15 cellular contexts compared by ENCODE assay signal in the genomic region with DNA sequence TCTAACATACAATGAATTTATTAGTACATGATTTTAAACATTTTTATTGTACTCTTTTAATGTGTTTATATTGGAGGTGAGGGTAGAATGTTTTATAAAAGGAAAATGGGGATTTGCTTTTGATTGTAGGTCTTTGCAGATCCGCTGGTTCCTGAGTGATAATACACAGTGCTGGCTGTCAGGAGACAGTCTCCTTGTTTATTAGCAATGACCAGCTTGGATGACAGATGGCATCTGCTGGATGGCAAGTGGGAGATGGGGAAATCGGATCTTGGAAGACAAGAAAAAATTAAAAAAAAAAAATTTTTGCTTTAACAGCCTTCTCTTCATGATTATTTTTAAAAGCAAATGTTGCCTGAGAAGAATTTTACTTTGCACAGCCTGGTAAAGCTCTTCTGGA. TPM values are rescaled to one million over a fixed set of nuclear protein-coding genes. Genes with fewer than 3 reads are reported as not detected.
DNase-seq lines count a peak whose midpoint lies in the region; ATAC-seq and TF ChIP-seq lines count a peak whose summit lies in the region.
"Had no signal": no experiment of that assay in that cellular context is flagged by ENCODE, and none has a peak within 500 bp of the region (broad histone marks: within the 10 kb centered on the region; RNA-seq: fewer than 3 reads in every experiment).

No MANE protein-coding gene starts in this region.

- H3K4me3 Mint-ChIP-seq in CD4-positive, alpha-beta T cell, result no peak overlapping the region
- H3K4me3 Mint-ChIP-seq in osteocyte (ENCODE audit: unreplicated experiment), result no peak overlapping the region
- H3K4me3 Mint-ChIP-seq in activated T-helper 1 cell treated with anti-CD3 and anti-CD28 coated beads, Interleukin-12 subunit alpha, Interleukin-12 subunit beta, Interleukin-2, Interleukin-4 antibody, amounts not matched to agents 30 ng/mL and 10 ng/mL and 1 ng/mL, durations not matched to agents 14 hours and 24 hours and 36 hours, result no peak overlapping the region
- H3K4me3 Mint-ChIP-seq: H9, T-cell had no signal

- H3K4me3 ChIP-seq in MG63, result no peak overlapping the region
- H3K4me3 ChIP-seq: PC-9 had no signal

- H3K36me3 ChIP-seq in MG63, result peaks cover 5% of the 10 kb centered on the region; the same call in 1 of the 2 replicates

- POLR2A ChIA-PET in CD4-positive, alpha-beta T cell (lab: Charles Lee), result interaction anchor here (1.8 kb wide), 1 partner anchor 18 kb away, joined by 8 read pairs; no protein-coding TSS in a partner anchor

- CTCF ChIA-PET in CD4-positive, alpha-beta T cell (lab: Charles Lee), result no interaction called here

- no peak overlapping the region for H3K27ac ChIP-seq in CD4-positive, alpha-beta T cell (ENCODE audit: low read depth, low read length)
- H3K27ac ChIP-seq: PC-9 had no signal

- no peaks in the 10 kb centered on the region for H3K27me3 ChIP-seq in CD4-positive, alpha-beta T cell (ENCODE audit: control insufficient read depth, insufficient read depth, low read length)
- H3K27me3 ChIP-seq in MG63, result no peaks in the 10 kb centered on the region

- no peak for ATAC-seq in CD4-positive, alpha-beta T cell (ENCODE audit: poor library complexity)
- ATAC-seq: T-cell had no signal

- H3K9me3 Mint-ChIP-seq in CD4-positive, alpha-beta T cell, result no peaks in the 10 kb centered on the region
- no peaks in the 10 kb centered on the region for H3K9me3 Mint-ChIP-seq in osteocyte (ENCODE audit: unreplicated experiment)
- no peaks in the 10 kb centered on the region for H3K9me3 Mint-ChIP-seq in activated T-helper 1 cell treated with anti-CD3 and anti-CD28 coated beads, Interleukin-12 subunit alpha, Interleukin-12 subunit beta, Interleukin-2, Interleukin-4 antibody, amounts not matched to agents 30 ng/mL and 10 ng/mL and 1 ng/mL, durations not matched to agents 14 hours and 24 hours and 36 hours
- H3K9me3 Mint-ChIP-seq: H9, T-cell had no signal

- no peaks in the 10 kb centered on the region for H3K27me3 Mint-ChIP-seq in CD4-positive, alpha-beta T cell
- H3K27me3 Mint-ChIP-seq in osteocyte (ENCODE audit: unreplicated experiment), result no peaks in the 10 kb centered on the region
- H3K27me3 Mint-ChIP-seq in activated T-helper 1 cell treated with anti-CD3 and anti-CD28 coated beads, Interleukin-12 subunit alpha, Interleukin-12 subunit beta, Interleukin-2, Interleukin-4 antibody, amounts not matched to agents 30 ng/mL and 10 ng/mL and 1 ng/mL, durations not matched to agents 14 hours and 24 hours and 36 hours (ENCODE audit: insufficient read depth), result no peaks in the 10 kb centered on the region
- H3K27me3 Mint-ChIP-seq: T-cell had no signal

- peak overlapping the region; percentile 4 for H3K27ac Mint-ChIP-seq in CD4-positive, alpha-beta T cell
- H3K27ac Mint-ChIP-seq in osteocyte (ENCODE audit: unreplicated experiment), result no peak overlapping the region
- H3K27ac Mint-ChIP-seq in activated T-helper 1 cell treated with anti-CD3 and anti-CD28 coated beads, Interleukin-12 subunit alpha, Interleukin-12 subunit beta, Interleukin-2, Interleukin-4 antibody, amounts not matched to agents 30 ng/mL and 10 ng/mL and 1 ng/mL, durations not matched to agents 14 hours and 24 hours and 36 hours, result no peak overlapping the region

- peaks cover 15% of the 10 kb centered on the region for H3K4me1 Mint-ChIP-seq in CD4-positive, alpha-beta T cell (ENCODE audit: low read depth)
- peaks cover 10% of the 10 kb centered on the region for H3K4me1 Mint-ChIP-seq in osteocyte (ENCODE audit: unreplicated experiment)
- peaks cover 34% of the 10 kb centered on the region for H3K4me1 Mint-ChIP-seq in activated T-helper 1 cell treated with anti-CD3 and anti-CD28 coated beads, Interleukin-12 subunit alpha, Interleukin-12 subunit beta, Interleukin-2, Interleukin-4 antibody, amounts not matched to agents 30 ng/mL and 10 ng/mL and 1 ng/mL, durations not matched to agents 14 hours and 24 hours and 36 hours (ENCODE audit: low read depth)

- intact Hi-C loops in CD4-positive, alpha-beta T cell (cut with DNase I, micrococcal nuclease), result no loop called here
- intact Hi-C loops in activated T-helper 1 cell treated with anti-CD3 and anti-CD28 coated beads, Interleukin-12 subunit alpha, Interleukin-12 subunit beta, Interleukin-2, Interleukin-4 antibody, amounts not matched to agents 30 ng/mL and 10 ng/mL and 1 ng/mL, durations not matched to agents 14 hours and 24 hours and 36 hours (cut with micrococcal nuclease), result no loop called here

- DNase-seq in CD4-positive, alpha-beta T cell, result no peak
- DNase-seq in G401 (ENCODE audit: low spot score) (peak; percentile 96), NCI-H524 treated with DMSO at 0.1 percent for 48 hours (lab: John Stamatoyannopoulos, UW) (peak; percentile 70), cerebellum (ENCODE audit: low spot score) (peak; percentile 78), osteocyte (ENCODE audit: extremely low spot score, unreplicated experiment) (no peak), HCEC 1CT (no peak), MG63 (no peak)
- DNase-seq in activated T-helper 1 cell treated with anti-CD3 and anti-CD28 coated beads, Interleukin-12 subunit alpha, Interleukin-12 subunit beta, Interleukin-2, Interleukin-4 antibody, amounts not matched to agents 30 ng/mL and 10 ng/mL and 1 ng/mL, durations not matched to agents 14 hours and 24 hours and 36 hours (ENCODE audit: low spot score), result no peak
- DNase-seq: COR-L47, H9, NCI-H1092, NCI-H1930, NCI-H526, PC-9, T-cell had no signal

- no peak for TF ChIP-seq CTCF in CD4-positive, alpha-beta T cell (IDR thresholded peaks at IDR 0.05)
- TF ChIP-seq CTCF in osteocyte (IDR thresholded peaks at IDR 0.05), result no peak

- H3K36me3 Mint-ChIP-seq in CD4-positive, alpha-beta T cell (ENCODE audit: low read depth), result peaks cover 55% of the 10 kb centered on the region
- H3K36me3 Mint-ChIP-seq in osteocyte (ENCODE audit: unreplicated experiment), result peaks cover 24% of the 10 kb centered on the region
- peaks cover 40% of the 10 kb centered on the region for H3K36me3 Mint-ChIP-seq in activated T-helper 1 cell treated with anti-CD3 and anti-CD28 coated beads, Interleukin-12 subunit alpha, Interleukin-12 subunit beta, Interleukin-2, Interleukin-4 antibody, amounts not matched to agents 30 ng/mL and 10 ng/mL and 1 ng/mL, durations not matched to agents 14 hours and 24 hours and 36 hours (ENCODE audit: low read depth)

- no peaks in the 10 kb centered on the region for H3K9me3 ChIP-seq in CD4-positive, alpha-beta T cell (ENCODE audit: control insufficient read depth, low read length)
- H3K9me3 ChIP-seq in MG63, result no peaks in the 10 kb centered on the region

- in situ Hi-C loops in G401 (cut with HindIII; ENCODE audit: low sequenced_read_pairs), result no loop called here

RNA-seq across cellular contexts. Expression of gene PHTF1, which starts 4.4 kb away (rescaled TPM):
- total RNA-seq in CD4-positive, alpha-beta T cell, result 1 to 10 TPM; 3.1 to 4.0 TPM
- total RNA-seq in G401 (2014; rRNA removed; shearing (Covaris generic)), result 15.5 and 27.1 TPM in 2 replicates
- total RNA-seq in cerebellum (48.9 TPM), osteocyte (25.8 and 30.4 TPM in 2 replicates)
- 14.7 and 16.6 TPM in 2 replicates for total RNA-seq in activated T-helper 1 cell treated with anti-CD3 and anti-CD28 coated beads, Interleukin-12 subunit alpha, Interleukin-12 subunit beta, Interleukin-2, Interleukin-4 antibody, amounts not matched to agents 30 ng/mL and 10 ng/mL and 1 ng/mL, durations not matched to agents 14 hours and 24 hours and 36 hours
- 25.0 and 30.2 TPM in 2 replicates for total RNA-seq in MG63 (2014; rRNA removed; shearing (Covaris generic); ENCODE audit: low replicate concordance)

RNA-seq across cellular contexts. Expression of gene RSBN1, which starts 48.6 kb away (rescaled TPM):
- 10 to 100 TPM; 44.2 to 44.6 TPM for total RNA-seq in CD4-positive, alpha-beta T cell
- 7.4 and 13.6 TPM in 2 replicates for total RNA-seq in G401 (2014; rRNA removed; shearing (Covaris generic))
- total RNA-seq in cerebellum, result 44.6 TPM
- total RNA-seq in osteocyte, result 15.2 and 17.0 TPM in 2 replicates
- total RNA-seq in activated T-helper 1 cell treated with anti-CD3 and anti-CD28 coated beads, Interleukin-12 subunit alpha, Interleukin-12 subunit beta, Interleukin-2, Interleukin-4 antibody, amounts not matched to agents 30 ng/mL and 10 ng/mL and 1 ng/mL, durations not matched to agents 14 hours and 24 hours and 36 hours, result 18.4 and 19.5 TPM in 2 replicates
- total RNA-seq in MG63 (2014; rRNA removed; shearing (Covaris generic); ENCODE audit: low replicate concordance), result 6.9 and 40.7 TPM in 2 replicates

Comparison
In these comparisons a context has a peak if more than half of its experiments do, and no peak if none do; other contexts are left out.
1. DNase-seq: peak in G401 (single experiment), NCI-H524 treated with DMSO at 0.1 percent for 48 hours (single experiment) and cerebellum (single experiment); none in CD4-positive, alpha-beta T cell (0 of 10), osteocyte (single experiment), activated T-helper 1 cell treated with anti-CD3 and anti-CD28 coated beads, Interleukin-12 subunit alpha, Interleukin-12 subunit beta, Interleukin-2, Interleukin-4 antibody, amounts not matched to agents 30 ng/mL and 10 ng/mL and 1 ng/mL, durations not matched to agents 14 hours and 24 hours and 36 hours (single experiment), HCEC 1CT (single experiment) and MG63 (single experiment).